In the genomic region with DNA sequence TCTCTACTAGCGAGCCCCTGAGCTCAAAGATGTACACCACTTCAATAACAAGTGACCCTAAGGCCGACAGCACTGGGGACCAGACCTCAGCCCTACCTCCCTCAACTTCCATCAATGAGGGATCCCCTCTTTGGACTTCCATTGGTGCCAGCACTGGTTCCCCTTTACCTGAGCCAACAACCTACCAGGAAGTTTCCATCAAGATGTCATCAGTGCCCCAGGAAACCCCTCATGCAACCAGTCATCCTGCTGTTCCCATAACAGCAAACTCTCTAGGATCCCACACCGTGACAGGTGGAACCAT, we compare ENCODE assay signal across 11 cellular contexts. TPM values are rescaled to one million over a fixed set of nuclear protein-coding genes. Genes with fewer than 3 reads are reported as not detected.
A peak's percentile ranks its signal among the peaks of the same experiment; 100 is the strongest.
DNase-seq lines count a peak whose midpoint lies in the region; ATAC-seq, FAIRE-seq and TF ChIP-seq lines count a peak whose summit lies in the region.
"Had no signal": no experiment of that assay in that cellular context is flagged by ENCODE, and none has a peak within 500 bp of the region (broad histone marks: within the 10 kb centered on the region; RNA-seq: fewer than 3 reads in every experiment).

No MANE protein-coding gene starts in this region.

- no peak for TF ChIP-seq CTCF in DOHH2 (IDR thresholded peaks at IDR 0.05; ENCODE audit: low read depth, low read length, poor library complexity, severe bottlenecking)
- TF ChIP-seq CTCF in GM12878 (IDR thresholded peaks at IDR 0.05 in 2 of 3, conservative IDR thresholded peaks at IDR 0.05 in 1 of 3; ENCODE audit: control insufficient read depth in 2 of 3, extremely low read depth in 1 of 3, insufficient read depth in 1 of 3, low read depth in 3 of 3, low read length in 3 of 3), result no peak
- TF ChIP-seq CTCF in neutrophil (IDR thresholded peaks at IDR 0.05), result no peak

- H3K9ac ChIP-seq in Karpas-422 (ENCODE audit: low read length), result peak overlapping the region; percentile 68
- peak overlapping the region; percentile 75 for H3K9ac ChIP-seq in GM12878 (ENCODE audit: control insufficient read depth, insufficient read depth, low read length)

- RAD21 ChIA-PET in GM12878 (lab: Charles Lee; ENCODE audit: unreplicated experiment), result interaction anchor here (0.6 to 8.2 kb wide), 12 partner anchors 11 to 150 kb away, joined by 3 to 98 read pairs (median 6); partner anchors contain the start of gene QPRT

- DNase-seq in Karpas-422 (no peak), GM12878 (ENCODE audit: low read depth, low spot score) (no peak), NCI-H146 (lab: John Stamatoyannopoulos, UW) (no peak), COLO668 (lab: John Stamatoyannopoulos, UW; ENCODE audit: unreplicated experiment) (no peak), epidermal melanocyte (ENCODE audit: insufficient read length, low spot score) (no peak)
- DNase-seq: NCI-H524 treated with DMSO at 0.1 percent for 48 hours, sigmoid colon had no signal

- CTCF ChIA-PET in GM12878 (lab: Yijun Ruan, JAX), result interaction anchor here (0.6 to 4.1 kb wide), 6 partner anchors 12 to 184 kb away, joined by 3 to 25 read pairs (median 4); partner anchors contain the start of gene QPRT

- H3K27ac ChIP-seq in DOHH2 (ENCODE audit: low read depth, low read length) (peak overlapping the region; percentile 93), Karpas-422 (ENCODE audit: low read length) (no peak overlapping the region), GM12878 (ENCODE audit: control insufficient read depth, insufficient read depth) (peak overlapping the region; percentile 81), neutrophil (peak overlapping the region; percentile 90)
- H3K27ac ChIP-seq: sigmoid colon had no signal

- H2AFZ ChIP-seq in Karpas-422 (ENCODE audit: low read length) (peak overlapping the region; percentile 96; the same call in 1 of the 2 replicates), GM12878 (ENCODE audit: control insufficient read depth, low read depth, low read length) (no peak overlapping the region)

- in situ Hi-C loops in GM12878 (cut with MboI), result loop anchor here (5.0 kb wide), 1 partner anchor 66 kb away; no protein-coding TSS in a partner anchor

- H3K9me2 ChIP-seq in DOHH2 (replicated peaks; ENCODE audit: control insufficient read depth, low read length) (no peaks in the 10 kb centered on the region), Karpas-422 (replicated peaks; ENCODE audit: insufficient read depth, low read length) (no peaks in the 10 kb centered on the region)

- H3K36me3 ChIP-seq in DOHH2 (ENCODE audit: control insufficient read depth, low read length), result peaks cover 48% of the 10 kb centered on the region
- no peaks in the 10 kb centered on the region for H3K36me3 ChIP-seq in Karpas-422 (ENCODE audit: insufficient read depth, low read length)
- peaks cover 0 to 2% of the 10 kb centered on the region in 2 experiments; a peak in 1 of 4 replicates for H3K36me3 ChIP-seq in GM12878 (ENCODE audit: control insufficient read depth in 2 of 2, insufficient read depth in 2 of 2, low read length in 1 of 2)
- H3K36me3 ChIP-seq in neutrophil, result no peaks in the 10 kb centered on the region
- H3K36me3 ChIP-seq: sigmoid colon had no signal

- TF ChIP-seq EP300 in GM12878 (IDR thresholded peaks at IDR 0.05; ENCODE audit: borderline replicate concordance in 1 of 2, control insufficient read depth in 1 of 2, low read depth in 2 of 2, low read length in 2 of 2), result no peak

- SMC1A ChIA-PET in GM12878 (lab: Charles Lee; ENCODE audit: uncharacterized antibody, unreplicated experiment), result interaction anchor here (1.3 to 7.5 kb wide), 5 partner anchors 11 to 24 kb away, joined by 3 to 69 read pairs (median 51); partner anchors contain the start of gene QPRT

- ATAC-seq in GM12878, result no peak
- no peak for ATAC-seq in HG03025 (IDR thresholded peaks at IDR 0.05; ENCODE audit: low FRiP score, unreplicated experiment)

- H3K4me1 ChIP-seq in DOHH2 (ENCODE audit: control insufficient read depth, low read length) (peaks cover 56% of the 10 kb centered on the region), Karpas-422 (ENCODE audit: low read length) (peaks cover 62% of the 10 kb centered on the region), GM12878 (ENCODE audit: control insufficient read depth, insufficient read depth, low read length) (peaks cover 12% of the 10 kb centered on the region), neutrophil (ENCODE audit: control insufficient read depth in 1 of 2, insufficient read depth in 1 of 2, low read depth in 1 of 2, low read length in 1 of 2) (peaks cover 69 to 70% of the 10 kb centered on the region in 2 experiments)

- FAIRE-seq in GM12878 (lab: Jason Lieb, UNC), result peak; percentile 13
- FAIRE-seq: D721Med had no signal

- POLR2A ChIA-PET in GM12878 (lab: Charles Lee), result interaction anchor here (0.6 to 4.5 kb wide), 10 partner anchors 11 to 52 kb away, joined by 3 to 62 read pairs (median 7); partner anchors contain the start of gene QPRT

- TF ChIP-seq POLR2A in GM12878 (IDR thresholded peaks at IDR 0.05; ENCODE audit: low read depth, low read length), result no peak

- peaks cover 68% of the 10 kb centered on the region for H3K79me2 ChIP-seq in DOHH2 (ENCODE audit: control insufficient read depth, low read length)
- H3K79me2 ChIP-seq in Karpas-422 (ENCODE audit: low read length), result no peaks in the 10 kb centered on the region
- H3K79me2 ChIP-seq in GM12878 (ENCODE audit: control insufficient read depth, insufficient read depth, low read length), result peaks cover 69% of the 10 kb centered on the region

- H3K4me2 ChIP-seq in DOHH2 (ENCODE audit: low read length) (peak overlapping the region; percentile 92), Karpas-422 (ENCODE audit: low read depth, low read length, poor library complexity, severe bottlenecking) (peak overlapping the region; percentile 71), GM12878 (ENCODE audit: control insufficient read depth, insufficient read depth) (peak overlapping the region; percentile 84)

- no peaks in the 10 kb centered on the region for H3K27me3 ChIP-seq in DOHH2 (ENCODE audit: control insufficient read depth, low read length)
- H3K27me3 ChIP-seq in Karpas-422 (ENCODE audit: low read length), result no peaks in the 10 kb centered on the region
- no peaks in the 10 kb centered on the region for H3K27me3 ChIP-seq in GM12878 (replicated peaks in 1 of 2; ENCODE audit: control insufficient read depth in 2 of 2, insufficient read depth in 2 of 2, low read length in 1 of 2)
- no peaks in the 10 kb centered on the region for H3K27me3 ChIP-seq in neutrophil

- TF ChIP-seq RAD21 in GM12878 (IDR thresholded peaks at IDR 0.05; ENCODE audit: insufficient read depth, low read depth, low read length), result no peak

- H3K4me3 ChIP-seq in DOHH2 (ENCODE audit: low read length) (peak overlapping the region; percentile 88), Karpas-422 (ENCODE audit: low read length) (peak overlapping the region; percentile 50), GM12878 (peak overlapping the region; percentile 99), neutrophil (ENCODE audit: low read depth in 1 of 2, low read length in 1 of 2) (peak overlapping the region; percentile 32 to 58)

- intact Hi-C loops in GM12878 (cut with micrococcal nuclease; ENCODE audit: unreplicated experiment), result loop anchor here (5.0 kb wide), 1 partner anchor 51 kb away; no protein-coding TSS in a partner anchor

- no peaks in the 10 kb centered on the region for H3K9me3 ChIP-seq in DOHH2 (ENCODE audit: control insufficient read depth, insufficient read depth, low read length)
- H3K9me3 ChIP-seq in Karpas-422 (ENCODE audit: low read length), result no peaks in the 10 kb centered on the region
- H3K9me3 ChIP-seq in GM12878 (replicated peaks; ENCODE audit: control insufficient read depth, insufficient read depth, low read length), result no peaks in the 10 kb centered on the region
- H3K9me3 ChIP-seq in neutrophil, result no peaks in the 10 kb centered on the region
- H3K9me3 ChIP-seq: sigmoid colon had no signal

- WGBS in GM12878 (ENCODE audit: insufficient coverage, insufficient replicate concordance, low lambda C conversion rate, missing lambda C conversion rate), result 44% methylated on average over 3 of the region's 3 CpGs

- H3F3A ChIP-seq in DOHH2 (ENCODE audit: control insufficient read depth, insufficient read depth), result peaks cover 17% of the 10 kb centered on the region

- no TSS peak for BruUV-seq in GM12878 (replicated peaks; lab: Mats Ljungman, UMichigan)

- H4K20me1 ChIP-seq in DOHH2 (ENCODE audit: control insufficient read depth, insufficient read depth, low read depth, low read length), result peaks cover 5% of the 10 kb centered on the region; the same call in 1 of the 2 replicates
- H4K20me1 ChIP-seq in Karpas-422 (ENCODE audit: insufficient read depth, low read depth, low read length), result no peaks in the 10 kb centered on the region
- no peaks in the 10 kb centered on the region; the same call in 1 of the 2 replicates for H4K20me1 ChIP-seq in GM12878 (ENCODE audit: control insufficient read depth, insufficient read depth)

RNA-seq across cellular contexts. Expression of gene SPN, which starts 0.7 kb away (rescaled TPM):
- 0.63 and 1.0 TPM in 2 replicates for total RNA-seq in Karpas-422 (2014; rRNA removed; shearing (Covaris generic); ENCODE audit: low replicate concordance)
- 270 and 289 TPM in 2 replicates for total RNA-seq in GM12878 (2013; cell fraction: nucleolus; rRNA removed)
- 74.4 and 80.7 TPM in 2 replicates for total RNA-seq in GM12878 (2014; rRNA removed)
- total RNA-seq in GM12878 (2014; rRNA removed; fragmentation: Illumina TruSeq; extraction: Trizol), result 54.1 and 57.4 TPM in 2 replicates
- 173 and 182 TPM in 2 replicates for total RNA-seq in GM12878 (2021)
- polyA plus RNA-seq in GM12878 (2011; ENCODE audit: low read depth), result 29.2 TPM
- polyA plus RNA-seq in GM12878 (2011; rRNA removed), result 45.4 and 134 TPM in 2 replicates
- polyA plus RNA-seq in GM12878 (2011; cell fraction: cytosol; rRNA removed), result 78.1 and 109 TPM in 2 replicates
- polyA plus RNA-seq in GM12878 (2011; cell fraction: nucleus; rRNA removed), result 119 and 123 TPM in 2 replicates
- 89.0 and 97.1 TPM in 2 replicates for polyA plus RNA-seq in GM12878 (2012)
- 144 and 150 TPM in 2 replicates for polyA plus RNA-seq in GM12878 (2014; fragmentation: Illumina TruSeq; extraction: Trizol)
- 10 to 100 TPM; 16.2 to 42.8 TPM for polyA plus RNA-seq in GM12878 (2014; fragmentation: Nextera tagmentation; extraction: Ambion mirVana)
- 74.6 and 80.2 TPM in 2 replicates for polyA plus RNA-seq in GM12878 (2014; rRNA removed)
- polyA plus RNA-seq in GM12878 (2016; fragmentation: Nextera tagmentation; extraction: Ambion mirVana), result 100 to 1,000 TPM; 105 to 108 TPM
- 96.7 and 112 TPM in 2 replicates for polyA minus RNA-seq in GM12878 (2011; rRNA and poly(A)+ RNA removed)
- 47.4 and 49.8 TPM in 2 replicates for polyA minus RNA-seq in GM12878 (2011; cell fraction: cytosol; rRNA and poly(A)+ RNA removed)
- 26.7 and 39.3 TPM in 2 replicates for polyA minus RNA-seq in GM12878 (2011; cell fraction: nucleus; rRNA and poly(A)+ RNA removed)

RNA-seq across cellular contexts. Expression of gene QPRT, which starts 15.2 kb away (rescaled TPM):
- 39.6 and 45.8 TPM in 2 replicates for total RNA-seq in Karpas-422 (2014; rRNA removed; shearing (Covaris generic); ENCODE audit: low replicate concordance)
- 28.0 and 32.4 TPM in 2 replicates for total RNA-seq in GM12878 (2013; cell fraction: nucleolus; rRNA removed)
- total RNA-seq in GM12878 (2014; rRNA removed) (32.1 and 36.4 TPM in 2 replicates), GM12878 (2014; rRNA removed; fragmentation: Illumina TruSeq; extraction: Trizol) (15.6 and 16.4 TPM in 2 replicates), GM12878 (2021) (34.8 and 35.7 TPM in 2 replicates)
- 14.8 TPM for polyA plus RNA-seq in GM12878 (2011; ENCODE audit: low read depth)
- polyA plus RNA-seq in GM12878 (2011; rRNA removed) (25.7 and 43.0 TPM in 2 replicates), GM12878 (2014; fragmentation: Illumina TruSeq; extraction: Trizol) (19.2 and 19.9 TPM in 2 replicates), GM12878 (2014; fragmentation: Nextera tagmentation; extraction: Ambion mirVana) (1 to 10 TPM; 2.7 to 6.9 TPM), GM12878 (2014; rRNA removed) (30.1 and 31.3 TPM in 2 replicates), GM12878 (2016; fragmentation: Nextera tagmentation; extraction: Ambion mirVana) (10 to 100 TPM; 31.4 to 34.7 TPM)
- 57.2 and 75.7 TPM in 2 replicates for polyA plus RNA-seq in GM12878 (2011; cell fraction: cytosol; rRNA removed)
- 36.7 and 44.1 TPM in 2 replicates for polyA plus RNA-seq in GM12878 (2011; cell fraction: nucleus; rRNA removed)
- polyA plus RNA-seq in GM12878 (2012), result 52.2 and 54.7 TPM in 2 replicates
- polyA minus RNA-seq in GM12878 (2011; rRNA and poly(A)+ RNA removed), result 27.3 and 44.8 TPM in 2 replicates
- polyA minus RNA-seq in GM12878 (2011; cell fraction: cytosol; rRNA and poly(A)+ RNA removed), result 20.3 and 25.0 TPM in 2 replicates
- 5.8 and 9.1 TPM in 2 replicates for polyA minus RNA-seq in GM12878 (2011; cell fraction: nucleus; rRNA and poly(A)+ RNA removed)

Comparison
In these comparisons a context has a peak if more than half of its experiments do, and no peak if none do; other contexts are left out.
1. H3K4me3 ChIP-seq: peak in every context shown above with its lines; median percentile 99 in GM12878; 88 in DOHH2; 50 in Karpas-422; 45 in neutrophil.
2. RNA of gene SPN, which starts 0.7 kb away (total RNA-seq): 54.1 to 289 TPM in GM12878; 0.63 to 1.0 TPM in Karpas-422; every median in the first group is over 10 times any median in the second.
3. Peak in every context shown above with its lines, with median percentiles within 50 percentile points of each other: H3K4me2 ChIP-seq.